ENCODE assay signal across 20 cellular contexts in the genomic region with DNA sequence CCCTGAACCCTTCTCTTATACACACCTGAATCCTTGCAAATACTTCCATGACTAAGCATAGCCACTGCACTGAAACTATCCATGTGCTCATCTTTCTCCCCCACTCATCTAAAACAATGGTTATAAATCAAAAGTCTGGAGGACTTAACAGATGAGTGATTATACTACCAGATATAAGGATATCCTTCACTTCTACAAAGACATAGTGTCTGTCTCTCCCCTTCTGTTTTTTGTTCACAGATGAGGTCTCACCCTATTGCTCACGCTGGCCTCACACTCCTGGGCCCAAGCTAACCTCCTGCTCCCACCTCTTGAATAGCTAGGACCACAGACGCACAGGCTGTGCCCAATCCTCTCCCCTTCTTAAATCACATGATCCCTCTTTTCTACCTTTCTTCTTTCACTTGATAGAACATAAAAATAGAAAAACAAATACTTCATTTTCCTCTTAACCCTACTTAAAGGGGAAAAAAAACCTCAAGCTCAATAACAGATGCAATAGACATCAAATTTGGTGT. TPM values are rescaled to one million over a fixed set of nuclear protein-coding genes. Genes with fewer than 3 reads are reported as not detected.
"Had no signal": no experiment of that assay in that cellular context is flagged by ENCODE, and none has a peak within 500 bp of the region (broad histone marks: within the 10 kb centered on the region; RNA-seq: fewer than 3 reads in every experiment).

No MANE protein-coding gene starts in this region.

- H3K9me3 ChIP-seq: ovary, sigmoid colon, thoracic aorta had no signal

- H3K36me3 ChIP-seq: ovary, sigmoid colon, thoracic aorta had no signal

- H3K27me3 Mint-ChIP-seq: activated CD4-positive, alpha-beta T cell treated with anti-CD3 and anti-CD28 coated beads for 36 hours; activated naive CD8-positive, alpha-beta T cell; stimulated activated memory B cell treated with anti-CD40 and anti-IgM and Interleukin-4, amounts not matched to agents 10 μg/mL and 1 μg/mL and 100 μg/mL, for 72 hours had no signal

- ATAC-seq: activated CD4-positive, alpha-beta T cell treated with anti-CD3 and anti-CD28 coated beads for 36 hours; naive thymus-derived CD4-positive, alpha-beta T cell; stimulated activated memory B cell treated with anti-CD40 and anti-IgM and Interleukin-4, amounts not matched to agents 10 μg/mL and 1 μg/mL and 100 μg/mL, for 72 hours; WTC11 had no signal

- H3K27ac Mint-ChIP-seq: activated CD4-positive, alpha-beta T cell treated with anti-CD3 and anti-CD28 coated beads for 36 hours; activated naive CD8-positive, alpha-beta T cell; activated T-helper 1 cell treated with anti-CD3 and anti-CD28 coated beads, Interleukin-12 subunit alpha, Interleukin-12 subunit beta, Interleukin-2, Interleukin-4 antibody, amounts not matched to agents 30 ng/mL and 10 ng/mL and 1 ng/mL, durations not matched to agents 14 hours and 24 hours and 36 hours; naive thymus-derived CD4-positive, alpha-beta T cell; stimulated activated memory B cell treated with anti-CD40 and anti-IgM and Interleukin-4, amounts not matched to agents 10 μg/mL and 1 μg/mL and 100 μg/mL, for 72 hours; T-helper 2 cell treated with Interferon-gamma antibody and Interleukin-4, amounts not matched to agents 5 μg/mL and 100 μg/mL, for 36 hours; WTC11 had no signal

- H3K27me3 ChIP-seq: ovary, sigmoid colon had no signal

- H3K4me1 Mint-ChIP-seq: activated CD4-positive, alpha-beta T cell treated with anti-CD3 and anti-CD28 coated beads for 36 hours; stimulated activated memory B cell treated with anti-CD40 and anti-IgM and Interleukin-4, amounts not matched to agents 10 μg/mL and 1 μg/mL and 100 μg/mL, for 72 hours; WTC11 had no signal

- H3K4me3 ChIP-seq: ovary, sigmoid colon, thoracic aorta had no signal

- H3K9me3 Mint-ChIP-seq: activated T-helper 1 cell treated with anti-CD3 and anti-CD28 coated beads, Interleukin-12 subunit alpha, Interleukin-12 subunit beta, Interleukin-2, Interleukin-4 antibody, amounts not matched to agents 30 ng/mL and 10 ng/mL and 1 ng/mL, durations not matched to agents 14 hours and 24 hours and 36 hours; naive thymus-derived CD4-positive, alpha-beta T cell; stimulated activated memory B cell treated with anti-CD40 and anti-IgM and Interleukin-4, amounts not matched to agents 10 μg/mL and 1 μg/mL and 100 μg/mL, for 72 hours; T-helper 2 cell treated with Interferon-gamma antibody and Interleukin-4, amounts not matched to agents 5 μg/mL and 100 μg/mL, for 36 hours; WTC11 had no signal

- H3K27ac ChIP-seq: ovary, sigmoid colon, thoracic aorta had no signal

- DNase-seq: activated CD4-positive, alpha-beta T cell treated with anti-CD3 and anti-CD28 coated beads for 36 hours; activated CD4-positive, alpha-beta T cell treated with anti-CD3 and anti-CD28 coated beads, Interleukin-2, amount 50 U/mL, for 48 hours; activated gamma-delta T cell treated with Interleukin-2 at 50 U/mL for 16 hours; cerebellar nuclear complex; cortex of kidney; erythroblast; foreskin melanocyte; glutamatergic neuron; hippocampal formation; mesendoderm; naive thymus-derived CD4-positive, alpha-beta T cell; ovary; sigmoid colon; stimulated activated CD4-positive, alpha-beta T cell treated with anti-CD3 and anti-CD28 coated beads, Interleukin-4, amount 100 ng/mL, for 24 hours had no signal

- H3K4me3 Mint-ChIP-seq: activated CD4-positive, alpha-beta T cell treated with anti-CD3 and anti-CD28 coated beads for 36 hours; activated naive CD8-positive, alpha-beta T cell; activated T-helper 1 cell treated with anti-CD3 and anti-CD28 coated beads, Interleukin-12 subunit alpha, Interleukin-12 subunit beta, Interleukin-2, Interleukin-4 antibody, amounts not matched to agents 30 ng/mL and 10 ng/mL and 1 ng/mL, durations not matched to agents 14 hours and 24 hours and 36 hours; naive thymus-derived CD4-positive, alpha-beta T cell; stimulated activated memory B cell treated with anti-CD40 and anti-IgM and Interleukin-4, amounts not matched to agents 10 μg/mL and 1 μg/mL and 100 μg/mL, for 72 hours; T-helper 2 cell treated with Interferon-gamma antibody and Interleukin-4, amounts not matched to agents 5 μg/mL and 100 μg/mL, for 36 hours; WTC11 had no signal

RNA-seq across cellular contexts. Expression of a gene that starts 56.5 kb away (rescaled TPM):
- total RNA-seq: activated CD4-positive, alpha-beta T cell treated with anti-CD3 and anti-CD28 coated beads for 36 hours; activated T-helper 1 cell treated with anti-CD3 and anti-CD28 coated beads, Interleukin-12 subunit alpha, Interleukin-12 subunit beta, Interleukin-2, Interleukin-4 antibody, amounts not matched to agents 30 ng/mL and 10 ng/mL and 1 ng/mL, durations not matched to agents 14 hours and 24 hours and 36 hours; naive thymus-derived CD4-positive, alpha-beta T cell; thoracic aorta had no signal
